30 cellular contexts compared by ENCODE assay signal in genomic region chr3:78096488-78097255, GRCh38.
DNase-seq lines count a peak whose midpoint lies in the region; ATAC-seq and TF ChIP-seq lines count a peak whose summit lies in the region.
"Had no signal": no experiment of that assay in that cellular context is flagged by ENCODE, and none has a peak within 500 bp of the region (broad histone marks: within the 10 kb centered on the region; RNA-seq: fewer than 3 reads in every experiment).

No MANE protein-coding gene starts in this region.

- CTCF ChIA-PET in HEK293 (lab: Yijun Ruan, JAX) = no interaction called here
- CTCF ChIA-PET in naive thymus-derived CD4-positive, alpha-beta T cell (lab: Charles Lee) = no interaction called here

- H3K27ac ChIP-seq in HEK293 (ENCODE audit: extremely low read depth, low read depth, low read length) = no peak overlapping the region
- H3K27ac ChIP-seq in naive thymus-derived CD4-positive, alpha-beta T cell (ENCODE audit: low read depth, low read length) = no peak overlapping the region
- H3K27ac ChIP-seq: dorsolateral prefrontal cortex, gastroesophageal sphincter, KMS-11, spleen, thoracic aorta, VCaP had no signal

- in situ Hi-C loops in astrocyte of the cerebellum (cut with HindIII; ENCODE audit: low sequenced_read_pairs) = no loop called here

- ATAC-seq in omental fat pad (ENCODE audit: low FRiP score) = no peak
- ATAC-seq in stimulated activated memory B cell treated with anti-CD40 and anti-IgM and Interleukin-4, amounts not matched to agents 10 μg/mL and 1 μg/mL and 100 μg/mL, for 72 hours = no peak
- ATAC-seq in naive thymus-derived CD4-positive, alpha-beta T cell = no peak
- ATAC-seq: activated CD4-positive, alpha-beta T cell treated with anti-CD3 and anti-CD28 coated beads for 36 hours; activated CD8-positive, alpha-beta T cell treated with anti-CD3 and anti-CD28 coated beads, Interleukin-2, amount 10 ng/mL, durations not matched to agents 7 days and 5 days; gastroesophageal sphincter; left lobe of liver; right cardiac atrium; stimulated activated naive CD8-positive, alpha-beta T cell treated with anti-CD3 and anti-CD28 coated beads, Interleukin-15, amount 100 ng/mL, for 72 hours had no signal

- H3K9me3 ChIP-seq in HEK293 (ENCODE audit: control insufficient read depth, insufficient read depth, low read depth, low read length) = no peaks in the 10 kb centered on the region
- H3K9me3 ChIP-seq in naive thymus-derived CD4-positive, alpha-beta T cell (ENCODE audit: control insufficient read depth in 2 of 3, low read length in 3 of 3) = no peaks in the 10 kb centered on the region
- H3K9me3 ChIP-seq: gastroesophageal sphincter, thoracic aorta had no signal

- no peak overlapping the region for H3K4me3 ChIP-seq in HEK293 (ENCODE audit: low read depth, low read length)
- no peak overlapping the region for H3K4me3 ChIP-seq in astrocyte of the cerebellum (ENCODE audit: low read depth, low read length)
- H3K4me3 ChIP-seq in naive thymus-derived CD4-positive, alpha-beta T cell (ENCODE audit: low read length) = no peak overlapping the region
- H3K4me3 ChIP-seq: dorsolateral prefrontal cortex, gastroesophageal sphincter, spleen, thoracic aorta had no signal

- no peaks in the 10 kb centered on the region for H3K36me3 ChIP-seq in HEK293 (ENCODE audit: control insufficient read depth in 2 of 2, insufficient read depth in 1 of 2, low read length in 2 of 2)
- no peaks in the 10 kb centered on the region for H3K36me3 ChIP-seq in naive thymus-derived CD4-positive, alpha-beta T cell (ENCODE audit: control insufficient read depth in 2 of 3, insufficient read depth in 3 of 3, low read length in 3 of 3)
- H3K36me3 ChIP-seq: gastroesophageal sphincter, spleen, thoracic aorta had no signal

- H3K27me3 ChIP-seq in naive thymus-derived CD4-positive, alpha-beta T cell (ENCODE audit: control insufficient read depth in 2 of 2, insufficient read depth in 2 of 2, low read length in 2 of 2) = no peaks in the 10 kb centered on the region
- H3K27me3 ChIP-seq: dorsolateral prefrontal cortex, gastroesophageal sphincter, spleen had no signal

- intact Hi-C loops in naive thymus-derived CD4-positive, alpha-beta T cell (cut with micrococcal nuclease) = no loop called here

- peaks cover 2% of the 10 kb centered on the region for H3K9me3 Mint-ChIP-seq in stimulated activated memory B cell treated with anti-CD40 and anti-IgM and Interleukin-4, amounts not matched to agents 10 μg/mL and 1 μg/mL and 100 μg/mL, for 72 hours
- H3K9me3 Mint-ChIP-seq in glutamatergic neuron (ENCODE audit: unreplicated experiment) = no peaks in the 10 kb centered on the region
- H3K9me3 Mint-ChIP-seq in naive thymus-derived CD4-positive, alpha-beta T cell = peaks cover 2 to 22% (median 15%) of the 10 kb centered on the region in 11 donors

- no peaks in the 10 kb centered on the region for H3K4me1 ChIP-seq in HEK293 (ENCODE audit: control insufficient read depth, insufficient read depth, low read length)
- H3K4me1 ChIP-seq in naive thymus-derived CD4-positive, alpha-beta T cell (ENCODE audit: control insufficient read depth in 2 of 2, insufficient read depth in 2 of 2, low read length in 2 of 2) = no peaks in the 10 kb centered on the region
- H3K4me1 ChIP-seq: spleen had no signal

- DNase-seq in astrocyte of the cerebellum (ENCODE audit: low read depth) (peak; percentile 53), hepatic stellate cell (ENCODE audit: low spot score) (peak; percentile 31), omental fat pad (ENCODE audit: low spot score) (no peak), glutamatergic neuron (no peak)
- no peak for DNase-seq in naive thymus-derived CD4-positive, alpha-beta T cell
- DNase-seq: activated CD4-positive, alpha-beta T cell treated with anti-CD3 and anti-CD28 coated beads for 36 hours; activated CD8-positive, alpha-beta T cell treated with anti-CD3 and anti-CD28 coated beads, Interleukin-2, amount 10 ng/mL, durations not matched to agents 7 days and 5 days; activated naive CD4-positive, alpha-beta T cell treated with anti-CD3 and anti-CD28 coated beads for 36 hours; DND-41; dorsolateral prefrontal cortex; hypothalamus; NCI-H1417 treated with DMSO at 0.1 percent for 48 hours; NCI-H2029 treated with DMSO at 0.1 percent for 48 hours; NCI-H2227 treated with DMSO at 0.1 percent for 48 hours; NCI-H69; right cardiac atrium; SHP77; spleen; stimulated activated CD8-positive, alpha-beta memory T cell treated with anti-CD3 and anti-CD28 coated beads, Interleukin-4, amount 100 ng/mL, for 48 hours; stimulated activated naive CD8-positive, alpha-beta T cell treated with anti-CD3 and anti-CD28 coated beads, Interleukin-15, amount 100 ng/mL, for 72 hours had no signal

- no peak overlapping the region for H3K4me3 Mint-ChIP-seq in stimulated activated memory B cell treated with anti-CD40 and anti-IgM and Interleukin-4, amounts not matched to agents 10 μg/mL and 1 μg/mL and 100 μg/mL, for 72 hours
- no peak overlapping the region for H3K4me3 Mint-ChIP-seq in glutamatergic neuron (ENCODE audit: unreplicated experiment)
- no peak overlapping the region for H3K4me3 Mint-ChIP-seq in naive thymus-derived CD4-positive, alpha-beta T cell
- H3K4me3 Mint-ChIP-seq: activated CD4-positive, alpha-beta T cell treated with anti-CD3 and anti-CD28 coated beads for 36 hours; activated CD8-positive, alpha-beta T cell treated with anti-CD3 and anti-CD28 coated beads, Interleukin-2, amount 10 ng/mL, durations not matched to agents 7 days and 5 days; activated naive CD4-positive, alpha-beta T cell treated with anti-CD3 and anti-CD28 coated beads for 36 hours; memory B cell; neural crest cell; stimulated activated naive CD8-positive, alpha-beta T cell treated with anti-CD3 and anti-CD28 coated beads, Interleukin-15, amount 100 ng/mL, for 72 hours; T-helper 2 cell treated with Interferon-gamma antibody and Interleukin-4, amounts not matched to agents 5 μg/mL and 100 μg/mL, for 36 hours had no signal

- H3K27me3 Mint-ChIP-seq in stimulated activated memory B cell treated with anti-CD40 and anti-IgM and Interleukin-4, amounts not matched to agents 10 μg/mL and 1 μg/mL and 100 μg/mL, for 72 hours = no peaks in the 10 kb centered on the region
- peaks cover 1% of the 10 kb centered on the region for H3K27me3 Mint-ChIP-seq in glutamatergic neuron (ENCODE audit: unreplicated experiment)
- no peaks in the 10 kb centered on the region for H3K27me3 Mint-ChIP-seq in naive thymus-derived CD4-positive, alpha-beta T cell
- H3K27me3 Mint-ChIP-seq: activated CD4-positive, alpha-beta T cell treated with anti-CD3 and anti-CD28 coated beads for 36 hours; memory B cell; stimulated activated naive CD8-positive, alpha-beta T cell treated with anti-CD3 and anti-CD28 coated beads, Interleukin-15, amount 100 ng/mL, for 72 hours had no signal

- H3K4me1 Mint-ChIP-seq in stimulated activated memory B cell treated with anti-CD40 and anti-IgM and Interleukin-4, amounts not matched to agents 10 μg/mL and 1 μg/mL and 100 μg/mL, for 72 hours = no peaks in the 10 kb centered on the region
- H3K4me1 Mint-ChIP-seq in glutamatergic neuron (ENCODE audit: low read depth, unreplicated experiment) = no peaks in the 10 kb centered on the region
- H3K4me1 Mint-ChIP-seq in naive thymus-derived CD4-positive, alpha-beta T cell = no peaks in the 10 kb centered on the region
- H3K4me1 Mint-ChIP-seq: activated CD4-positive, alpha-beta T cell treated with anti-CD3 and anti-CD28 coated beads for 36 hours; memory B cell; neural crest cell; stimulated activated naive CD8-positive, alpha-beta T cell treated with anti-CD3 and anti-CD28 coated beads, Interleukin-15, amount 100 ng/mL, for 72 hours had no signal

- H3K36me3 Mint-ChIP-seq in stimulated activated memory B cell treated with anti-CD40 and anti-IgM and Interleukin-4, amounts not matched to agents 10 μg/mL and 1 μg/mL and 100 μg/mL, for 72 hours = no peaks in the 10 kb centered on the region
- peaks cover 4% of the 10 kb centered on the region for H3K36me3 Mint-ChIP-seq in glutamatergic neuron (ENCODE audit: unreplicated experiment)
- H3K36me3 Mint-ChIP-seq in naive thymus-derived CD4-positive, alpha-beta T cell = no peaks in the 10 kb centered on the region
- H3K36me3 Mint-ChIP-seq: memory B cell had no signal

- no peak overlapping the region for H3K27ac Mint-ChIP-seq in stimulated activated memory B cell treated with anti-CD40 and anti-IgM and Interleukin-4, amounts not matched to agents 10 μg/mL and 1 μg/mL and 100 μg/mL, for 72 hours
- no peak overlapping the region for H3K27ac Mint-ChIP-seq in glutamatergic neuron (ENCODE audit: unreplicated experiment)
- no peak overlapping the region for H3K27ac Mint-ChIP-seq in naive thymus-derived CD4-positive, alpha-beta T cell
- H3K27ac Mint-ChIP-seq: activated CD4-positive, alpha-beta T cell treated with anti-CD3 and anti-CD28 coated beads for 36 hours; activated CD8-positive, alpha-beta T cell treated with anti-CD3 and anti-CD28 coated beads, Interleukin-2, amount 10 ng/mL, durations not matched to agents 7 days and 5 days; activated naive CD4-positive, alpha-beta T cell treated with anti-CD3 and anti-CD28 coated beads for 36 hours; memory B cell; stimulated activated naive CD8-positive, alpha-beta T cell treated with anti-CD3 and anti-CD28 coated beads, Interleukin-15, amount 100 ng/mL, for 72 hours; T-helper 2 cell treated with Interferon-gamma antibody and Interleukin-4, amounts not matched to agents 5 μg/mL and 100 μg/mL, for 36 hours had no signal

- TF ChIP-seq CTCF in HEK293 (tag by site-specific recombination; IDR thresholded peaks at IDR 0.05) = no peak
- TF ChIP-seq CTCF in astrocyte of the cerebellum (IDR thresholded peaks at IDR 0.05; ENCODE audit: low read depth, low read length, missing control alignments) = no peak
- TF ChIP-seq CTCF in omental fat pad (IDR thresholded peaks at IDR 0.05) = no peak
- no peak for TF ChIP-seq CTCF in glutamatergic neuron (IDR thresholded peaks at IDR 0.05; ENCODE audit: partially characterized antibody, unreplicated experiment)

- POLR2A ChIA-PET in HEK293 (lab: Yijun Ruan, JAX) = no interaction called here
- POLR2A ChIA-PET in naive thymus-derived CD4-positive, alpha-beta T cell (lab: Charles Lee) = no interaction called here

TF ChIP-seq in HEK293, 187 proteins besides CTCF, POLR2A, EP300 and RAD21 (continues in another document):
- TF ChIP-seq MYNN (tag by site-specific recombination; IDR thresholded peaks at IDR 0.05; ENCODE audit: borderline replicate concordance) = no peak
- TF ChIP-seq ZNF639 (tag by site-specific recombination; IDR thresholded peaks at IDR 0.05) = no peak

Comparison
In these comparisons a context has a peak if more than half of its experiments do, and no peak if none do; other contexts are left out.
1. DNase-seq: peak in astrocyte of the cerebellum (single experiment) and hepatic stellate cell (single experiment); none in omental fat pad (single experiment), glutamatergic neuron (single experiment) and naive thymus-derived CD4-positive, alpha-beta T cell (0 of 9).